Comparison of ENCODE assay signal across 9 cellular contexts in genomic region chr4:154492288-154492687, GRCh38. TPM values are rescaled to one million over a fixed set of nuclear protein-coding genes. Genes with fewer than 3 reads are reported as not detected.
DNase-seq lines count a peak whose midpoint lies in the region; ATAC-seq and TF ChIP-seq lines count a peak whose summit lies in the region.
"Had no signal": no experiment of that assay in that cellular context is flagged by ENCODE, and none has a peak within 500 bp of the region (broad histone marks: within the 10 kb centered on the region; RNA-seq: fewer than 3 reads in every experiment).

No MANE protein-coding gene starts in this region.

- DNase-seq in stimulated activated naive CD8-positive, alpha-beta T cell treated with anti-CD3 and anti-CD28 coated beads, Interleukin-15, Interleukin-2, amounts not matched to agents 100 U/mL and 50 U/mL, for 24 hours: no peak
- DNase-seq in activated naive CD8-positive, alpha-beta T cell treated with anti-CD3 and anti-CD28 coated beads for 36 hours: no peak
- DNase-seq in mesothelial cell of epicardium (ENCODE audit: low spot score in 2 of 2, unreplicated experiment in 2 of 2) (no peak), epidermal melanocyte (ENCODE audit: insufficient read length, low spot score) (no peak), uterus (no peak)
- no peak for DNase-seq in activated effector memory CD4-positive, alpha-beta T cell treated with Interleukin-2 at 50 U/mL for 16 hours

- no peak for TF ChIP-seq POLR2A in uterus (IDR thresholded peaks at IDR 0.05)

- H3K27ac Mint-ChIP-seq in stimulated activated naive CD8-positive, alpha-beta T cell treated with anti-CD3 and anti-CD28 coated beads, Interleukin-15, Interleukin-2, amounts not matched to agents 100 ng/mL and 50 ng/mL, for 24 hours: no peak overlapping the region
- no peak overlapping the region for H3K27ac Mint-ChIP-seq in activated naive CD8-positive, alpha-beta T cell treated with anti-CD3 and anti-CD28 coated beads for 36 hours
- no peak overlapping the region for H3K27ac Mint-ChIP-seq in mesothelial cell of epicardium

- no peak overlapping the region for H3K27ac ChIP-seq in uterus

- no peak for TF ChIP-seq CTCF in mesothelial cell of epicardium (IDR thresholded peaks at IDR 0.05; ENCODE audit: unreplicated experiment)
- TF ChIP-seq CTCF in uterus (IDR thresholded peaks at IDR 0.05): no peak

- H3K36me3 Mint-ChIP-seq in stimulated activated naive CD8-positive, alpha-beta T cell treated with anti-CD3 and anti-CD28 coated beads, Interleukin-15, Interleukin-2, amounts not matched to agents 100 ng/mL and 50 ng/mL, for 24 hours (ENCODE audit: low read depth): no peaks in the 10 kb centered on the region
- H3K36me3 Mint-ChIP-seq in activated naive CD8-positive, alpha-beta T cell treated with anti-CD3 and anti-CD28 coated beads for 36 hours: no peaks in the 10 kb centered on the region
- no peaks in the 10 kb centered on the region for H3K36me3 Mint-ChIP-seq in mesothelial cell of epicardium

- no peaks in the 10 kb centered on the region for H3K9me3 ChIP-seq in uterus

- peaks cover 75% of the 10 kb centered on the region for H3K27me3 Mint-ChIP-seq in stimulated activated naive CD8-positive, alpha-beta T cell treated with anti-CD3 and anti-CD28 coated beads, Interleukin-15, Interleukin-2, amounts not matched to agents 100 ng/mL and 50 ng/mL, for 24 hours
- H3K27me3 Mint-ChIP-seq in activated naive CD8-positive, alpha-beta T cell treated with anti-CD3 and anti-CD28 coated beads for 36 hours: peaks cover 85% of the 10 kb centered on the region
- peaks cover 64% of the 10 kb centered on the region for H3K27me3 Mint-ChIP-seq in mesothelial cell of epicardium (ENCODE audit: low read depth)

- no peak overlapping the region for H3K4me3 ChIP-seq in uterus

- no peak for ATAC-seq in stimulated activated naive CD8-positive, alpha-beta T cell treated with anti-CD3 and anti-CD28 coated beads, Interleukin-15, Interleukin-2, amounts not matched to agents 100 U/mL and 50 U/mL, for 24 hours
- ATAC-seq in GM19463 (IDR thresholded peaks at IDR 0.05; ENCODE audit: unreplicated experiment): no peak

- no peaks in the 10 kb centered on the region for H3K9me3 Mint-ChIP-seq in stimulated activated naive CD8-positive, alpha-beta T cell treated with anti-CD3 and anti-CD28 coated beads, Interleukin-15, Interleukin-2, amounts not matched to agents 100 ng/mL and 50 ng/mL, for 24 hours
- no peaks in the 10 kb centered on the region for H3K9me3 Mint-ChIP-seq in activated naive CD8-positive, alpha-beta T cell treated with anti-CD3 and anti-CD28 coated beads for 36 hours
- H3K9me3 Mint-ChIP-seq in mesothelial cell of epicardium: no peaks in the 10 kb centered on the region

- H3K27me3 ChIP-seq in uterus: no peaks in the 10 kb centered on the region

- peak overlapping the region; percentile 67 for H3K4me3 Mint-ChIP-seq in stimulated activated naive CD8-positive, alpha-beta T cell treated with anti-CD3 and anti-CD28 coated beads, Interleukin-15, Interleukin-2, amounts not matched to agents 100 ng/mL and 50 ng/mL, for 24 hours
- peak overlapping the region; percentile 32 for H3K4me3 Mint-ChIP-seq in activated naive CD8-positive, alpha-beta T cell treated with anti-CD3 and anti-CD28 coated beads for 36 hours
- peak overlapping the region; percentile 78 for H3K4me3 Mint-ChIP-seq in mesothelial cell of epicardium

- peaks cover 20% of the 10 kb centered on the region for H3K4me1 Mint-ChIP-seq in stimulated activated naive CD8-positive, alpha-beta T cell treated with anti-CD3 and anti-CD28 coated beads, Interleukin-15, Interleukin-2, amounts not matched to agents 100 ng/mL and 50 ng/mL, for 24 hours (ENCODE audit: low read depth)
- peaks cover 7% of the 10 kb centered on the region for H3K4me1 Mint-ChIP-seq in activated naive CD8-positive, alpha-beta T cell treated with anti-CD3 and anti-CD28 coated beads for 36 hours
- peaks cover 11% of the 10 kb centered on the region for H3K4me1 Mint-ChIP-seq in mesothelial cell of epicardium

- intact Hi-C loops in uterus (cut with DNase I; ENCODE audit: low total_unique reads): no loop called here

- H3K36me3 ChIP-seq in uterus: no peaks in the 10 kb centered on the region

- H3K4me1 ChIP-seq in uterus: no peaks in the 10 kb centered on the region

RNA-seq across cellular contexts. Expression of gene DCHS2, which starts 0.7 kb away (rescaled TPM):
- total RNA-seq in activated naive CD8-positive, alpha-beta T cell treated with anti-CD3 and anti-CD28 coated beads for 36 hours: not detected
- total RNA-seq in mesothelial cell of epicardium: 4.1 to 5.1 TPM (median 4.8 TPM) in 3 replicates
- 10 to 100 TPM; 10.6 to 51.4 (median 17.5) TPM for total RNA-seq in uterus
- total RNA-seq: SK-MEL-5 had no signal

RNA-seq across cellular contexts. Expression of gene PLRG1, which starts 57.9 kb away (rescaled TPM):
- total RNA-seq in activated naive CD8-positive, alpha-beta T cell treated with anti-CD3 and anti-CD28 coated beads for 36 hours: 100 to 1,000 TPM; 150 to 152 TPM
- 81.7 to 88.6 TPM (median 88.3 TPM) in 3 replicates for total RNA-seq in mesothelial cell of epicardium
- 10 to 100 TPM; 24.1 to 99.1 (median 85.2) TPM for total RNA-seq in uterus
